8 cellular contexts compared by ENCODE assay signal in the genomic region with DNA sequence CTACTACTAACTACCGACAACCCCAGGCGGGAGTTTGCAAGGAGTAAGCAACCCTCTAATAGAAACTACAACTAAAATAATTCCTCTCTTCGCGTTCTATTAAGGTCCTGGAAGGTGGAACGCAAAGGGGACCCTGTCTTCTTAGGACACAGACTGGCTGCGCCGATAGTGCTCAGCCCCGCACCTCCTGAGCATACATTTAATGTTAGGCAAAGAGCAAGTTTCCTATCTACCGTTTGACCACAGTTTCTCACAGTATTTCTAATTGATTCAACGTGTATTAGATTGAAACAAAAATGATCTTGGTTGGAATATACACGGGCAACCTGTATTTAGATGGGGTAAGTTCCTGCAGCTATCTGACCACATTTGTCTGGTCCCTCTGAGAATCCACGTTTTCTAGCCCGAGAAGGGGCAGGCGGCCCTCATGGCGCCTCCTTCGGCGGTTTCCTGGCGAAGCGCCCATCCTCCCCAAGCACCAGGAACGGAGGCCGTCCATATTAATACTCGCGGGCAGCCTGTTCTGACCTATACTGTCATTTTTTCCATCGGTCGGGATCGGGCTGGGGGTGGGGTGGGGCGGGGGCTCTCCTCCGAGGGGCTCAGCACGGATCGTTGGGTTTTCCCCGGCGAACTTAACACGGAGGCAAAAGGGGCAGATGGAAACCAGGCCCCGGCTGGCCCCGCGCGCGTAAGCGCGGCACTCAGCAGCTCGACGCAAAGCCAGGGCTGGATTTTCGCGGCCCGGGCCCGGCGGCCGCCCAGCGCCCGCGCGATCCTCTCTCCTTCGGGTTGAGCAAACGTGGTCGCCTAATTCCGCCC.
DNase-seq lines count a peak whose midpoint lies in the region; ATAC-seq and TF ChIP-seq lines count a peak whose summit lies in the region.

No MANE protein-coding gene starts in this region.

- H3K4me3 ChIP-seq in fibroblast of pulmonary artery (replicated peaks; ENCODE audit: low read depth, low read length) (peak overlapping the region; percentile 45), neuron (ENCODE audit: low read length) (peak overlapping the region; percentile 31)

- peaks cover 3% of the 10 kb centered on the region for H3K9me3 ChIP-seq in neuron (ENCODE audit: low read length)

- TF ChIP-seq CTCF in fibroblast of pulmonary artery (IDR thresholded peaks at IDR 0.05; ENCODE audit: low read length, missing control alignments): no peak

- no peak overlapping the region for H2AFZ ChIP-seq in neuron (ENCODE audit: low read depth, low read length)

- H3K27me3 ChIP-seq in neuron (ENCODE audit: insufficient read depth, low read length): peaks cover 6% of the 10 kb centered on the region

- peak; percentile 81 for DNase-seq in activated effector memory CD4-positive, alpha-beta T cell treated with anti-CD3 and anti-CD28 coated beads, Interleukin-2, amount 50 U/mL, for 16 hours
- no peak for DNase-seq in activated effector memory CD4-positive, alpha-beta T cell treated with Interleukin-2 at 50 U/mL for 16 hours
- peak; percentile 37 for DNase-seq in NCI-H146 treated with DMSO at 0.1 percent for 48 hours (lab: John Stamatoyannopoulos, UW; ENCODE audit: unreplicated experiment)
- DNase-seq in activated CD8-positive, alpha-beta memory T cell treated with anti-CD3 and anti-CD28 coated beads for 24 hours: peak; percentile 83
- DNase-seq in fibroblast of pulmonary artery (ENCODE audit: low read depth): peak; percentile 50
- no peak for DNase-seq in NCI-H774 (lab: John Stamatoyannopoulos, UW)

- H3K4me1 ChIP-seq in neuron (ENCODE audit: insufficient read depth, low read length): peaks cover 4% of the 10 kb centered on the region

- no peaks in the 10 kb centered on the region for H3K36me3 ChIP-seq in neuron (ENCODE audit: insufficient read depth, low read length)

- ATAC-seq in HG03442 (IDR thresholded peaks at IDR 0.05; ENCODE audit: unreplicated experiment): no peak

Comparison
In these comparisons a context has a peak if more than half of its experiments do, and no peak if none do; other contexts are left out.
1. DNase-seq: peak in activated effector memory CD4-positive, alpha-beta T cell treated with anti-CD3 and anti-CD28 coated beads, Interleukin-2, amount 50 U/mL, for 16 hours (single experiment), NCI-H146 treated with DMSO at 0.1 percent for 48 hours (single experiment), activated CD8-positive, alpha-beta memory T cell treated with anti-CD3 and anti-CD28 coated beads for 24 hours (single experiment) and fibroblast of pulmonary artery (single experiment); none in activated effector memory CD4-positive, alpha-beta T cell treated with Interleukin-2 at 50 U/mL for 16 hours (single experiment) and NCI-H774 (single experiment).